In genomic region chr14:29016050-29016900, GRCh38 we compare ENCODE assay signal across 8 cellular contexts.
DNase-seq lines count a peak whose midpoint lies in the region; ATAC-seq and TF ChIP-seq lines count a peak whose summit lies in the region.

No MANE protein-coding gene starts in this region.

- whole genome bisulfite sequencing in heart right ventricle, 2 donors = 26 to 29% methylated on average over 10 of the region's 10 CpGs
- WGBS in prostate gland = 44% methylated on average over 10 of the region's 10 CpGs

- H3K36me3 ChIP-seq in heart right ventricle (no peaks in the 10 kb centered on the region), MG63 (no peaks in the 10 kb centered on the region), prostate gland (no peaks in the 10 kb centered on the region)

- H3K4me1 ChIP-seq in heart right ventricle (no peaks in the 10 kb centered on the region), prostate gland (replicated peaks) (no peaks in the 10 kb centered on the region)

- no peak overlapping the region for H3K4me3 ChIP-seq in heart right ventricle
- H3K4me3 ChIP-seq in MG63 = no peak overlapping the region
- no peak overlapping the region for H3K4me3 ChIP-seq in prostate gland

- DNase-seq in heart right ventricle = no peak
- no peak for DNase-seq in Right ventricle myocardium inferior (ENCODE audit: missing footprints)
- peak; percentile 16 for DNase-seq in MG63
- DNase-seq in activated CD8-positive, alpha-beta T cell treated with anti-CD3 and anti-CD28 coated beads, Interleukin-2, amount 10 ng/mL, durations not matched to agents 7 days and 5 days = peak; percentile 22
- peak; percentile 72 for DNase-seq in left kidney (ENCODE audit: low read depth, low spot score)
- no peak for DNase-seq in CD4-positive, alpha-beta T cell
- no peak for DNase-seq in prostate gland (ENCODE audit: low spot score)

- peak in 7 of 9 donors; percentile 24 to 54 (median 41) for TF ChIP-seq CTCF in heart right ventricle (IDR thresholded peaks at IDR 0.05)
- no peak for TF ChIP-seq CTCF in CD4-positive, alpha-beta T cell (IDR thresholded peaks at IDR 0.05)
- peak in 1 of 4 experiments; percentile 21 for TF ChIP-seq CTCF in prostate gland (IDR thresholded peaks at IDR 0.05)

- H3K4me1 Mint-ChIP-seq in activated CD8-positive, alpha-beta T cell treated with anti-CD3 and anti-CD28 coated beads, Interleukin-2, amount 10 ng/mL, durations not matched to agents 7 days and 5 days (ENCODE audit: low read depth) = no peaks in the 10 kb centered on the region
- H3K4me1 Mint-ChIP-seq in CD4-positive, alpha-beta T cell (ENCODE audit: low read depth) = no peaks in the 10 kb centered on the region

- H3K27ac ChIP-seq in heart right ventricle (no peak overlapping the region), prostate gland (no peak overlapping the region)
- no peak overlapping the region for H3K27ac ChIP-seq in CD4-positive, alpha-beta T cell (ENCODE audit: low read depth, low read length)

- POLR2A ChIA-PET in activated CD8-positive, alpha-beta T cell treated with anti-CD3 and anti-CD28 coated beads, Interleukin-2, amount 10 ng/mL, durations not matched to agents 7 days and 5 days (lab: Charles Lee) = no interaction called here
- POLR2A ChIA-PET in CD4-positive, alpha-beta T cell (lab: Charles Lee) = no interaction called here

- CTCF ChIA-PET in activated CD8-positive, alpha-beta T cell treated with anti-CD3 and anti-CD28 coated beads, Interleukin-2, amount 10 ng/mL, durations not matched to agents 7 days and 5 days (lab: Charles Lee) = no interaction called here
- CTCF ChIA-PET in CD4-positive, alpha-beta T cell (lab: Charles Lee) = no interaction called here

- H3K36me3 Mint-ChIP-seq in activated CD8-positive, alpha-beta T cell treated with anti-CD3 and anti-CD28 coated beads, Interleukin-2, amount 10 ng/mL, durations not matched to agents 7 days and 5 days (ENCODE audit: low read depth) = no peaks in the 10 kb centered on the region
- H3K36me3 Mint-ChIP-seq in CD4-positive, alpha-beta T cell (ENCODE audit: low read depth) = no peaks in the 10 kb centered on the region

- H3K9me3 Mint-ChIP-seq in activated CD8-positive, alpha-beta T cell treated with anti-CD3 and anti-CD28 coated beads, Interleukin-2, amount 10 ng/mL, durations not matched to agents 7 days and 5 days (ENCODE audit: insufficient read depth) = peaks cover 10% of the 10 kb centered on the region
- H3K9me3 Mint-ChIP-seq in CD4-positive, alpha-beta T cell = peaks cover 8% of the 10 kb centered on the region

- ATAC-seq in heart right ventricle (no peak), Right ventricle myocardium inferior (no peak), HG03097 (IDR thresholded peaks at IDR 0.05; ENCODE audit: low FRiP score, unreplicated experiment) (no peak)
- no peak for ATAC-seq in activated CD8-positive, alpha-beta T cell treated with anti-CD3 and anti-CD28 coated beads, Interleukin-2, amount 10 ng/mL, durations not matched to agents 7 days and 5 days
- ATAC-seq in CD4-positive, alpha-beta T cell (ENCODE audit: poor library complexity) = no peak

- H3K27ac Mint-ChIP-seq in activated CD8-positive, alpha-beta T cell treated with anti-CD3 and anti-CD28 coated beads, Interleukin-2, amount 10 ng/mL, durations not matched to agents 7 days and 5 days = no peak overlapping the region
- H3K27ac Mint-ChIP-seq in CD4-positive, alpha-beta T cell = no peak overlapping the region

- peaks cover 0 to 4% (median 0%) of the 10 kb centered on the region in 11 donors for H3K9me3 ChIP-seq in heart right ventricle
- H3K9me3 ChIP-seq in MG63 = no peaks in the 10 kb centered on the region
- no peaks in the 10 kb centered on the region for H3K9me3 ChIP-seq in CD4-positive, alpha-beta T cell (ENCODE audit: control insufficient read depth, low read length)
- no peaks in the 10 kb centered on the region for H3K9me3 ChIP-seq in prostate gland

- H3K4me3 Mint-ChIP-seq in activated CD8-positive, alpha-beta T cell treated with anti-CD3 and anti-CD28 coated beads, Interleukin-2, amount 10 ng/mL, durations not matched to agents 7 days and 5 days = no peak overlapping the region
- H3K4me3 Mint-ChIP-seq in CD4-positive, alpha-beta T cell = no peak overlapping the region

- intact Hi-C loops in heart right ventricle (cut with DNase I) = no loop called here
- intact Hi-C loops in Right ventricle myocardium inferior (cut with DNase I) = no loop called here
- intact Hi-C loops in CD4-positive, alpha-beta T cell (cut with DNase I, micrococcal nuclease) = no loop called here
- intact Hi-C loops in prostate gland (cut with DNase I) = no loop called here

- no peaks in the 10 kb centered on the region for H3K27me3 Mint-ChIP-seq in activated CD8-positive, alpha-beta T cell treated with anti-CD3 and anti-CD28 coated beads, Interleukin-2, amount 10 ng/mL, durations not matched to agents 7 days and 5 days (ENCODE audit: low read depth)
- no peaks in the 10 kb centered on the region for H3K27me3 Mint-ChIP-seq in CD4-positive, alpha-beta T cell

- TF ChIP-seq POLR2A in prostate gland (IDR thresholded peaks at IDR 0.05) = no peak

- H3K27me3 ChIP-seq in heart right ventricle (no peaks in the 10 kb centered on the region), MG63 (no peaks in the 10 kb centered on the region), prostate gland (replicated peaks; ENCODE audit: insufficient read depth) (no peaks in the 10 kb centered on the region)
- H3K27me3 ChIP-seq in CD4-positive, alpha-beta T cell (ENCODE audit: control insufficient read depth, insufficient read depth, low read length) = no peaks in the 10 kb centered on the region

Comparison
In these comparisons a context has a peak if more than half of its experiments do, and no peak if none do; other contexts are left out.
1. DNase-seq: peak in MG63 (single experiment), activated CD8-positive, alpha-beta T cell treated with anti-CD3 and anti-CD28 coated beads, Interleukin-2, amount 10 ng/mL, durations not matched to agents 7 days and 5 days (single experiment) and left kidney (single experiment); none in heart right ventricle (0 of 2), Right ventricle myocardium inferior (single experiment), CD4-positive, alpha-beta T cell (0 of 10) and prostate gland (single experiment).